Comparison of ENCODE assay signal across 20 cellular contexts in genomic region chr6:20583447-20583806, GRCh38. TPM values are rescaled to one million over a fixed set of nuclear protein-coding genes. Genes with fewer than 3 reads are reported as not detected.
DNase-seq lines count a peak whose midpoint lies in the region; TF ChIP-seq lines count a peak whose summit lies in the region.
"Had no signal": no experiment of that assay in that cellular context is flagged by ENCODE, and none has a peak within 500 bp of the region (broad histone marks: within the 10 kb centered on the region; RNA-seq: fewer than 3 reads in every experiment).

No MANE protein-coding gene starts in this region.

- H3K27me3 Mint-ChIP-seq in osteocyte (ENCODE audit: unreplicated experiment), result no peaks in the 10 kb centered on the region

- DNase-seq in NCI-H1092 treated with DMSO at 0.1 percent for 48 hours (lab: John Stamatoyannopoulos, UW) (peak; percentile 20), NCI-H1092 (lab: John Stamatoyannopoulos, UW) (no peak), NCI-H1436 (lab: John Stamatoyannopoulos, UW) (peak; percentile 42), NCI-H748 treated with DMSO at 0.1 percent for 48 hours (lab: John Stamatoyannopoulos, UW) (peak; percentile 99), osteocyte (ENCODE audit: extremely low spot score, unreplicated experiment) (no peak), HUDEP-2 (lab: John Stamatoyannopoulos, UW; ENCODE audit: unreplicated experiment in 76 of 76) (no peak), amniotic stem cell (lab: John Stamatoyannopoulos, UW) (no peak), transverse colon (no peak)
- DNase-seq: activated gamma-delta T cell treated with Interleukin-2 at 50 U/mL for 16 hours; amygdala; Caco-2; foreskin melanocyte; hypothalamus; left colon; midbrain; Peyer's patch; stimulated activated CD8-positive, alpha-beta memory T cell treated with anti-CD3 and anti-CD28 coated beads, Interleukin-4, amount 100 ng/mL, for 48 hours; substantia nigra had no signal

- TF ChIP-seq POLR2A in transverse colon (IDR thresholded peaks at IDR 0.05), result no peak

- no peak overlapping the region for H3K4me3 ChIP-seq in transverse colon
- H3K4me3 ChIP-seq: neural progenitor cell, Peyer's patch had no signal

- no peak overlapping the region for H3K27ac ChIP-seq in transverse colon
- H3K27ac ChIP-seq: 22Rv1, neural progenitor cell, Peyer's patch had no signal

- no peaks in the 10 kb centered on the region for H3K4me1 ChIP-seq in transverse colon
- H3K4me1 ChIP-seq: Caco-2, Peyer's patch had no signal

- no peaks in the 10 kb centered on the region for H3K9me3 Mint-ChIP-seq in osteocyte (ENCODE audit: unreplicated experiment)
- H3K9me3 Mint-ChIP-seq: neural progenitor cell had no signal

- no peaks in the 10 kb centered on the region for H3K9me3 ChIP-seq in transverse colon
- H3K9me3 ChIP-seq: Caco-2, Peyer's patch had no signal

- H3K4me3 Mint-ChIP-seq in osteocyte (ENCODE audit: unreplicated experiment), result no peak overlapping the region
- H3K4me3 Mint-ChIP-seq: neural progenitor cell had no signal

- H3K4me1 Mint-ChIP-seq in osteocyte (ENCODE audit: unreplicated experiment), result peaks cover 18% of the 10 kb centered on the region
- H3K4me1 Mint-ChIP-seq: neural progenitor cell had no signal

- H3K27me3 ChIP-seq in transverse colon, result no peaks in the 10 kb centered on the region
- H3K27me3 ChIP-seq: neural progenitor cell, Peyer's patch had no signal

- TF ChIP-seq CTCF in osteocyte (IDR thresholded peaks at IDR 0.05) (no peak), transverse colon (IDR thresholded peaks at IDR 0.05) (no peak)

- intact Hi-C loops in transverse colon (cut with DNase I; ENCODE audit: low total_unique reads), result no loop called here

- no peak for TF ChIP-seq EP300 in transverse colon (IDR thresholded peaks at IDR 0.05; ENCODE audit: low read depth)

- H3K36me3 ChIP-seq in transverse colon, result no peaks in the 10 kb centered on the region
- H3K36me3 ChIP-seq: neural progenitor cell had no signal

- in situ Hi-C loops in transverse colon (cut with MboI; ENCODE audit: low pct_ligation_motif_present in 1 of 4, low pct_unique_long_range_greater_than_20kb in 1 of 4, low sequenced_read_pairs in 3 of 4), result no loop called here

- H3K36me3 Mint-ChIP-seq in osteocyte (ENCODE audit: unreplicated experiment), result peaks cover 11% of the 10 kb centered on the region

- 50 to 52% methylated on average over 3 of the region's 3 CpGs for WGBS in transverse colon (ENCODE audit: low coverage in 1 of 2), 2 donors

- peak overlapping the region; percentile 9 for H3K27ac Mint-ChIP-seq in osteocyte (ENCODE audit: unreplicated experiment)
- H3K27ac Mint-ChIP-seq: neural progenitor cell had no signal

RNA-seq across cellular contexts. Expression of gene CDKAL1, which starts 49.2 kb away (rescaled TPM):
- total RNA-seq in osteocyte, result 14.8 and 16.2 TPM in 2 replicates
- 10 to 100 TPM in 3 of 4 donors, 1 to 10 TPM in 1; 4.8 to 21.7 (median 12.5) TPM for total RNA-seq in transverse colon

Comparison
In these comparisons a context has a peak if more than half of its experiments do, and no peak if none do; other contexts are left out.
1. DNase-seq: peak in NCI-H1092 treated with DMSO at 0.1 percent for 48 hours (single experiment), NCI-H1436 (single experiment) and NCI-H748 treated with DMSO at 0.1 percent for 48 hours (single experiment); none in NCI-H1092 (single experiment), osteocyte (single experiment), HUDEP-2 (0 of 76), amniotic stem cell (single experiment) and transverse colon (single experiment).